In genomic region chr12:12723147-12723680, GRCh38 we compare ENCODE assay signal across 8 cellular contexts. TPM values are rescaled to one million over a fixed set of nuclear protein-coding genes. Genes with fewer than 3 reads are reported as not detected.
A peak's percentile ranks its signal among the peaks of the same experiment; 100 is the strongest.
DNase-seq lines count a peak whose midpoint lies in the region; ATAC-seq and TF ChIP-seq lines count a peak whose summit lies in the region.

No MANE protein-coding gene starts in this region.

- H3K27me3 ChIP-seq in smooth muscle cell (ENCODE audit: low read depth) = no peaks in the 10 kb centered on the region

- peaks cover 29% of the 10 kb centered on the region for H3K36me3 Mint-ChIP-seq in activated T-cell treated with anti-CD3 and anti-CD28 coated beads, Interleukin-2, amount 50 U/mL, for 4 hours (ENCODE audit: insufficient read depth)
- no peaks in the 10 kb centered on the region for H3K36me3 Mint-ChIP-seq in glutamatergic neuron (ENCODE audit: unreplicated experiment)

- peaks cover 19% of the 10 kb centered on the region for H4K20me1 ChIP-seq in smooth muscle cell (ENCODE audit: low read depth)

- H3K4me1 ChIP-seq in smooth muscle cell (ENCODE audit: low read depth) = peaks cover 41% of the 10 kb centered on the region

- H3K4me1 Mint-ChIP-seq in activated T-cell treated with anti-CD3 and anti-CD28 coated beads, Interleukin-2, amount 50 U/mL, for 4 hours (ENCODE audit: low read depth) = peaks cover 48% of the 10 kb centered on the region
- peaks cover 13% of the 10 kb centered on the region for H3K4me1 Mint-ChIP-seq in glutamatergic neuron (ENCODE audit: low read depth, unreplicated experiment)

- H3K9me3 ChIP-seq in smooth muscle cell (replicated peaks; ENCODE audit: low read depth) = no peaks in the 10 kb centered on the region

- peaks cover 30% of the 10 kb centered on the region for H3K79me2 ChIP-seq in smooth muscle cell (ENCODE audit: low read depth)

- H3K4me3 ChIP-seq in smooth muscle cell = peak overlapping the region; percentile 84

- no peaks in the 10 kb centered on the region for H3K27me3 Mint-ChIP-seq in activated T-cell treated with anti-CD3 and anti-CD28 coated beads, Interleukin-2, amount 50 U/mL, for 4 hours (ENCODE audit: low read depth)
- peaks cover 1% of the 10 kb centered on the region for H3K27me3 Mint-ChIP-seq in glutamatergic neuron (ENCODE audit: unreplicated experiment)

- WGBS in smooth muscle cell (ENCODE audit: low lambda C conversion rate) = 41% methylated on average over 11 of the region's 11 CpGs

- peak overlapping the region; percentile 90 for H2AFZ ChIP-seq in smooth muscle cell (ENCODE audit: low read depth)

- no peaks in the 10 kb centered on the region for H3K9me3 Mint-ChIP-seq in activated T-cell treated with anti-CD3 and anti-CD28 coated beads, Interleukin-2, amount 50 U/mL, for 4 hours
- peaks cover 11% of the 10 kb centered on the region for H3K9me3 Mint-ChIP-seq in glutamatergic neuron (ENCODE audit: unreplicated experiment)

- no peak for ATAC-seq in activated T-cell treated with anti-CD3 and anti-CD28 coated beads, Interleukin-2, amount 50 U/mL, for 4 hours
- no peak for ATAC-seq in GM19351 (IDR thresholded peaks at IDR 0.05; ENCODE audit: unreplicated experiment)

- H3K4me3 Mint-ChIP-seq in activated T-cell treated with anti-CD3 and anti-CD28 coated beads, Interleukin-2, amount 50 U/mL, for 4 hours = peak overlapping the region; percentile 87
- peak overlapping the region; percentile 91 for H3K4me3 Mint-ChIP-seq in glutamatergic neuron (ENCODE audit: unreplicated experiment)

- H3F3A ChIP-seq in smooth muscle cell (ENCODE audit: low read depth) = peaks cover 32% of the 10 kb centered on the region

- peak overlapping the region; percentile 68 for H3K27ac Mint-ChIP-seq in glutamatergic neuron (ENCODE audit: unreplicated experiment)

- H3K36me3 ChIP-seq in smooth muscle cell (ENCODE audit: low read depth) = no peaks in the 10 kb centered on the region

- no peak overlapping the region for H3K9ac ChIP-seq in smooth muscle cell (ENCODE audit: low read depth)

- no peak for DNase-seq in activated T-cell treated with anti-CD3 and anti-CD28 coated beads, Interleukin-2, amount 50 U/mL, for 4 hours
- DNase-seq in activated T-cell treated with anti-CD3 and anti-CD28 coated beads for 4 hours (no peak), glutamatergic neuron (no peak), smooth muscle cell (lab: John Stamatoyannopoulos, UW; ENCODE audit: unreplicated experiment) (no peak)
- no peak for DNase-seq in stimulated activated CD4-positive, alpha-beta T cell treated with anti-CD3 and anti-CD28 coated beads, Interleukin-2, amount 100 ng/mL, for 48 hours
- no peak for DNase-seq in stimulated activated CD4-positive, alpha-beta T cell treated with anti-CD3 and anti-CD28 coated beads, Interleukin-12 subunit alpha, Interleukin-12 subunit beta, amount 100 ng/mL, for 4 hours

- TF ChIP-seq CTCF in VCaP (conservative IDR thresholded peaks at IDR 0.05) (no peak), glutamatergic neuron (IDR thresholded peaks at IDR 0.05; ENCODE audit: partially characterized antibody, unreplicated experiment) (no peak), smooth muscle cell (IDR thresholded peaks at IDR 0.05; ENCODE audit: borderline replicate concordance, insufficient read depth, poor library complexity, severe bottlenecking) (no peak)

- peak overlapping the region; percentile 99 for H3K4me2 ChIP-seq in smooth muscle cell

- H3K27ac ChIP-seq in VCaP = peak overlapping the region; percentile 99
- H3K27ac ChIP-seq in smooth muscle cell (ENCODE audit: low read depth) = peak overlapping the region; percentile 8

RNA-seq across cellular contexts. Expression of gene CDKN1B, which starts 6.0 kb away (rescaled TPM):
- total RNA-seq in activated T-cell treated with anti-CD3 and anti-CD28 coated beads, Interleukin-2, amount 50 U/mL, for 4 hours = 10 to 100 TPM; 15.6 to 27.7 (median 24.5) TPM
- total RNA-seq in glutamatergic neuron (ENCODE audit: unreplicated experiment) (36.0 TPM), smooth muscle cell (17.4 and 17.7 TPM in 2 replicates)
- polyA plus RNA-seq in smooth muscle cell = 2.4 and 3.0 TPM in 2 replicates

RNA-seq across cellular contexts. Expression of gene GPR19, which starts 27.2 kb away (rescaled TPM):
- total RNA-seq in activated T-cell treated with anti-CD3 and anti-CD28 coated beads, Interleukin-2, amount 50 U/mL, for 4 hours = 1 to 10 TPM; 1.3 to 2.4 (median 1.3) TPM
- total RNA-seq in glutamatergic neuron (ENCODE audit: unreplicated experiment) (12.4 TPM), smooth muscle cell (0.31 and 1.5 TPM in 2 replicates)
- polyA plus RNA-seq in smooth muscle cell = 0.82 and 1.2 TPM in 2 replicates
